Comparison of ENCODE assay signal across 24 cellular contexts in the genomic region with DNA sequence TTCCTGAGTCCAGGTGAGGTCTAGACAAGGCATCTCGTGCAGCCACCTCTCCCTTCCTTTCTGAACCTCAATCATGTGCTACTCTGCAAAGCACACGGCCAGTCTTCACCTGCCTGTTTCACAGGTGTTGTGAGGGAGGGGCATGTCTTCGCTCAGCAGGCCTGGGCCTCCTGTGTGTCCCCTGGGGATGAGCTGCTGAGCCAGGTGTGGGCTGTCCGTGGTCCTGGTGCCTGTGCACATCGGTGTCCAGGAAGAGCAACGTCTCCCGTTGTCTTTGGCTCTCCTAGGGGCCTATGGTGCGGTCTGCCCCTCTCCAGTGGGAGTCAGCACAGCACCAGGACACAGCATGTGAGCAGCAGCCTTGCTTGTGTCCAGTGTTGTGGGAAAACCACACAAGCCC. TPM values are rescaled to one million over a fixed set of nuclear protein-coding genes. Genes with fewer than 3 reads are reported as not detected.
A peak's percentile ranks its signal among the peaks of the same experiment; 100 is the strongest.
DNase-seq lines count a peak whose midpoint lies in the region; FAIRE-seq and TF ChIP-seq lines count a peak whose summit lies in the region.
"Had no signal": no experiment of that assay in that cellular context is flagged by ENCODE, and none has a peak within 500 bp of the region (broad histone marks: within the 10 kb centered on the region; RNA-seq: fewer than 3 reads in every experiment).

No MANE protein-coding gene starts in this region.

- FAIRE-seq in kidney (lab: Jason Lieb, UNC) = no peak
- FAIRE-seq: astrocyte, G401.6, HepG2, pancreas had no signal

- in situ Hi-C loops in GM23248 (cut with MboI) = no loop called here

- DNase-seq in activated naive CD4-positive, alpha-beta T cell treated with anti-CD3 and anti-CD28 coated beads, Interleukin-2, amount 10 ng/mL, durations not matched to agents 7 days and 5 days = no peak
- DNase-seq in activated naive CD4-positive, alpha-beta T cell treated with anti-CD3 and anti-CD28 coated beads for 36 hours = no peak
- DNase-seq in NCI-H526 (lab: John Stamatoyannopoulos, UW) = peak; percentile 85 to 95
- DNase-seq in kidney = peak; percentile 62
- no peak for DNase-seq in NCI-H1436 (lab: John Stamatoyannopoulos, UW)
- no peak for DNase-seq in activated T-cell treated with anti-CD3 and anti-CD28 coated beads, Interleukin-2, amount 50 U/mL, for 48 hours
- no peak for DNase-seq in GM23248
- DNase-seq: activated B cell treated with CpG ODN at 0.5 μM for 24 hours; activated CD4-positive, alpha-beta T cell treated with anti-CD3 and anti-CD28 coated beads, Interleukin-2, amount 10 ng/mL, durations not matched to agents 7 days and 5 days; activated effector memory CD4-positive, alpha-beta T cell treated with anti-CD3 and anti-CD28 coated beads, Interleukin-2, amount 50 U/mL, for 16 hours; effector memory CD4-positive, alpha-beta T cell; Karpas-422; NCI-H1436 treated with DMSO at 0.1 percent for 48 hours; stimulated activated naive CD4-positive, alpha-beta T cell treated with Interleukin-2 at 50 U/mL for 16 hours had no signal

- H3F3A ChIP-seq in GM23248 (ENCODE audit: insufficient read depth) = no peaks in the 10 kb centered on the region

- H3K27ac Mint-ChIP-seq in activated naive CD4-positive, alpha-beta T cell treated with anti-CD3 and anti-CD28 coated beads, Interleukin-2, amount 10 ng/mL, durations not matched to agents 7 days and 5 days = peak overlapping the region; percentile 42
- no peak overlapping the region for H3K27ac Mint-ChIP-seq in activated naive CD4-positive, alpha-beta T cell treated with anti-CD3 and anti-CD28 coated beads for 36 hours
- H3K27ac Mint-ChIP-seq: activated B cell treated with CpG ODN at 0.5 μM for 24 hours; activated CD4-positive, alpha-beta T cell treated with anti-CD3 and anti-CD28 coated beads, Interleukin-2, amount 10 ng/mL, durations not matched to agents 7 days and 5 days; memory B cell had no signal

- no peak overlapping the region for H2AFZ ChIP-seq in GM23248

- H3K9ac ChIP-seq in kidney (ENCODE audit: low read length in 2 of 2) = no peak overlapping the region
- H3K9ac ChIP-seq in GM23248 = no peak overlapping the region

- no peaks in the 10 kb centered on the region for H3K79me2 ChIP-seq in GM23248 (ENCODE audit: insufficient read depth)

- H3K9me3 ChIP-seq in kidney (ENCODE audit: control insufficient read depth in 1 of 2, low read length in 2 of 2) (no peaks in the 10 kb centered on the region), GM23248 (ENCODE audit: low read depth) (no peaks in the 10 kb centered on the region)
- H3K9me3 ChIP-seq: pancreas, SJSA1, suprapubic skin, upper lobe of left lung had no signal

- H3K36me3 ChIP-seq in kidney (ENCODE audit: control insufficient read depth in 1 of 2, insufficient read depth in 2 of 2, low read length in 2 of 2) (no peaks in the 10 kb centered on the region), GM23248 (ENCODE audit: low read depth) (no peaks in the 10 kb centered on the region)
- H3K36me3 ChIP-seq: pancreas, SJSA1, suprapubic skin, upper lobe of left lung had no signal

- CTCF ChIA-PET in activated naive CD4-positive, alpha-beta T cell treated with anti-CD3 and anti-CD28 coated beads, Interleukin-2, amount 10 ng/mL, durations not matched to agents 7 days and 5 days (lab: Charles Lee) = no interaction called here
- CTCF ChIA-PET in activated naive CD4-positive, alpha-beta T cell treated with anti-CD3 and anti-CD28 coated beads for 36 hours (lab: Charles Lee) = interaction anchor here (1.4 to 1.9 kb wide), 2 partner anchors 20 to 56 kb away, joined by 4 to 9 read pairs; no protein-coding TSS in a partner anchor

- intact Hi-C loops in activated naive CD4-positive, alpha-beta T cell treated with anti-CD3 and anti-CD28 coated beads for 36 hours (cut with micrococcal nuclease) = no loop called here
- intact Hi-C loops in kidney (cut with DNase I) = no loop called here

- H3K4me3 Mint-ChIP-seq in activated naive CD4-positive, alpha-beta T cell treated with anti-CD3 and anti-CD28 coated beads, Interleukin-2, amount 10 ng/mL, durations not matched to agents 7 days and 5 days = no peak overlapping the region
- no peak overlapping the region for H3K4me3 Mint-ChIP-seq in activated naive CD4-positive, alpha-beta T cell treated with anti-CD3 and anti-CD28 coated beads for 36 hours
- H3K4me3 Mint-ChIP-seq: activated B cell treated with CpG ODN at 0.5 μM for 24 hours; activated CD4-positive, alpha-beta T cell treated with anti-CD3 and anti-CD28 coated beads, Interleukin-2, amount 10 ng/mL, durations not matched to agents 7 days and 5 days; memory B cell had no signal

- no peaks in the 10 kb centered on the region; the same call in 1 of the 2 replicates for H3K27me3 ChIP-seq in GM23248 (replicated peaks; ENCODE audit: insufficient read depth)
- H3K27me3 ChIP-seq: pancreas, suprapubic skin, upper lobe of left lung had no signal

- WGBS in GM23248 (ENCODE audit: low coverage in 1 of 2, low lambda C conversion rate in 2 of 2, missing lambda C conversion rate in 2 of 2), 2 experiments = 28 to 30% methylated on average over 8 of the region's 8 CpGs

- no peaks in the 10 kb centered on the region for H3K27me3 Mint-ChIP-seq in activated naive CD4-positive, alpha-beta T cell treated with anti-CD3 and anti-CD28 coated beads, Interleukin-2, amount 10 ng/mL, durations not matched to agents 7 days and 5 days
- peaks cover 6% of the 10 kb centered on the region for H3K27me3 Mint-ChIP-seq in activated naive CD4-positive, alpha-beta T cell treated with anti-CD3 and anti-CD28 coated beads for 36 hours (ENCODE audit: low read depth)
- H3K27me3 Mint-ChIP-seq: activated CD4-positive, alpha-beta T cell treated with anti-CD3 and anti-CD28 coated beads, Interleukin-2, amount 10 ng/mL, durations not matched to agents 7 days and 5 days had no signal

- H3K4me1 ChIP-seq in kidney (ENCODE audit: control insufficient read depth in 1 of 2, insufficient read depth in 1 of 2, low read depth in 1 of 2, low read length in 2 of 2) (no peaks in the 10 kb centered on the region), GM23248 (ENCODE audit: insufficient read depth) (no peaks in the 10 kb centered on the region)
- H3K4me1 ChIP-seq: pancreas, SJSA1, upper lobe of left lung had no signal

- no peaks in the 10 kb centered on the region for H3K9me3 Mint-ChIP-seq in activated naive CD4-positive, alpha-beta T cell treated with anti-CD3 and anti-CD28 coated beads, Interleukin-2, amount 10 ng/mL, durations not matched to agents 7 days and 5 days
- peaks cover 5% of the 10 kb centered on the region for H3K9me3 Mint-ChIP-seq in activated naive CD4-positive, alpha-beta T cell treated with anti-CD3 and anti-CD28 coated beads for 36 hours

- H3K4me3 ChIP-seq in kidney (ENCODE audit: low read length in 2 of 2) (no peak overlapping the region), GM23248 (no peak overlapping the region)
- H3K4me3 ChIP-seq: coronary artery, pancreas, SJSA1, suprapubic skin, upper lobe of left lung had no signal

- H4K20me1 ChIP-seq in GM23248 (ENCODE audit: insufficient read depth) = no peaks in the 10 kb centered on the region

- H3K9me2 ChIP-seq in GM23248 (ENCODE audit: insufficient read depth) = no peaks in the 10 kb centered on the region

- no peak overlapping the region for H3K4me2 ChIP-seq in GM23248 (ENCODE audit: unreplicated experiment)

- no peak for TF ChIP-seq CTCF in kidney (IDR thresholded peaks at IDR 0.05; ENCODE audit: borderline replicate concordance, extremely low read depth, insufficient read depth)

- no peaks in the 10 kb centered on the region for H3K36me3 Mint-ChIP-seq in activated naive CD4-positive, alpha-beta T cell treated with anti-CD3 and anti-CD28 coated beads, Interleukin-2, amount 10 ng/mL, durations not matched to agents 7 days and 5 days
- H3K36me3 Mint-ChIP-seq in activated naive CD4-positive, alpha-beta T cell treated with anti-CD3 and anti-CD28 coated beads for 36 hours (ENCODE audit: low read depth) = no peaks in the 10 kb centered on the region
- H3K36me3 Mint-ChIP-seq: memory B cell had no signal

- no peaks in the 10 kb centered on the region for H3K4me1 Mint-ChIP-seq in activated naive CD4-positive, alpha-beta T cell treated with anti-CD3 and anti-CD28 coated beads, Interleukin-2, amount 10 ng/mL, durations not matched to agents 7 days and 5 days
- no peaks in the 10 kb centered on the region for H3K4me1 Mint-ChIP-seq in activated naive CD4-positive, alpha-beta T cell treated with anti-CD3 and anti-CD28 coated beads for 36 hours (ENCODE audit: low read depth)
- H3K4me1 Mint-ChIP-seq: activated CD4-positive, alpha-beta T cell treated with anti-CD3 and anti-CD28 coated beads, Interleukin-2, amount 10 ng/mL, durations not matched to agents 7 days and 5 days had no signal

- H3K27ac ChIP-seq in kidney (ENCODE audit: low read depth in 2 of 2, low read length in 2 of 2) = no peak overlapping the region
- no peak overlapping the region for H3K27ac ChIP-seq in GM23248
- H3K27ac ChIP-seq: coronary artery, epithelial cell of prostate, pancreas, SJSA1, suprapubic skin, upper lobe of left lung had no signal

RNA-seq across cellular contexts. Expression of a gene that starts 16.7 kb away (rescaled TPM):
- 1 to 10 TPM; 2.6 to 3.3 TPM for total RNA-seq in activated naive CD4-positive, alpha-beta T cell treated with anti-CD3 and anti-CD28 coated beads for 36 hours
- total RNA-seq in kidney = 0.94 TPM
- 0.90 TPM for polyA plus RNA-seq in kidney (ENCODE audit: insufficient read depth, low read depth, low replicate concordance)
- total RNA-seq in GM23248 (2014; rRNA removed; shearing (Covaris generic)) = 12.0 and 26.0 TPM in 2 replicates
- polyA plus RNA-seq in GM23248 (2016; fragmentation: Nextera tagmentation; extraction: Ambion mirVana) = 7.4 and 9.6 TPM in 2 replicates

Comparison
In these comparisons a context has a peak if more than half of its experiments do, and no peak if none do; other contexts are left out.
1. DNase-seq: peak in NCI-H526 (2 of 2) and kidney (single experiment); none in activated naive CD4-positive, alpha-beta T cell treated with anti-CD3 and anti-CD28 coated beads, Interleukin-2, amount 10 ng/mL, durations not matched to agents 7 days and 5 days (single experiment), activated naive CD4-positive, alpha-beta T cell treated with anti-CD3 and anti-CD28 coated beads for 36 hours (single experiment), NCI-H1436 (single experiment), activated T-cell treated with anti-CD3 and anti-CD28 coated beads, Interleukin-2, amount 50 U/mL, for 48 hours (0 of 2) and GM23248 (single experiment).